ENCODE assay signal across 8 cellular contexts in the genomic region with DNA sequence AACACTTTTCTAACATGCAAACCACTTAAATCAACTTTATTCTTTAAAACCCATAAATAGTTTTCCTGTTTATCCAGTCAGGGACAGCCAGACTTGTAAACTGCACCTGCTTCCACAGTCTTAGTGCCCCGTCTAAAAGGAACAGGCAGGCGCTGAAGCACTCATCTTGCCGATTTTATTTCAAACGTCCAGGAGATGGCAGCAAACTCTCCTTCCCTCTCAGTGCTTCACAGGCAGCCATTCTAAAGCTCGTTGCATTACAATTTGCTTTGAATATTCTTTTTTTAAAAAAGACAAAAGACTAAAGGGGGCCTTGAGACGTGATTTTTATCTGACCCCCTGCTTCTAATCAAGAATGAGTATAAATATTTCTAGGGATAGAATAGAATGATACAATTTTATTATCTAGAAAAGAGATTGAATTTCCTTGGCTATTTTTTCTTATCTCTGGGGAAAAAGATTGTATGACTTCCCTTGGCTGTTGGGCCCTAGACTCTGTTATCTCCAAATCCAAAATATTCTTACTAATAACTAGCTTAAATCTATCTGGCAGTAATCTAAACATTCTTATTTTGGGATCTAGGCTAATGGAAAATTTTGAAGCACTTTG.
DNase-seq lines count a peak whose midpoint lies in the region; ATAC-seq and TF ChIP-seq lines count a peak whose summit lies in the region.

No MANE protein-coding gene starts in this region.

- CTCF ChIA-PET in activated CD4-positive, alpha-beta memory T cell treated with anti-CD3 and anti-CD28 coated beads, Interleukin-2, amount 10 ng/mL, durations not matched to agents 7 days and 5 days (lab: Charles Lee): interaction anchor here (0.6 to 4.1 kb wide), 19 partner anchors 11 to 452 kb away, joined by 3 to 26 read pairs (median 3); partner anchors contain the start of gene USP53

- no peaks in the 10 kb centered on the region for H3K9me3 ChIP-seq in esophagus squamous epithelium
- no peaks in the 10 kb centered on the region for H3K9me3 ChIP-seq in tibial nerve

- no peaks in the 10 kb centered on the region for H3K27me3 ChIP-seq in esophagus squamous epithelium
- H3K27me3 ChIP-seq in tibial nerve: no peaks in the 10 kb centered on the region

- peak; percentile 50 to 78 (median 68) for TF ChIP-seq CTCF in esophagus squamous epithelium (IDR thresholded peaks at IDR 0.05)
- TF ChIP-seq CTCF in nephron (IDR thresholded peaks at IDR 0.05; ENCODE audit: unreplicated experiment in 3 of 3): peak; percentile 55 to 68 (median 60)
- peak; percentile 53 to 77 (median 61) for TF ChIP-seq CTCF in tibial nerve (IDR thresholded peaks at IDR 0.05)

- TF ChIP-seq EP300 in tibial nerve (IDR thresholded peaks at IDR 0.05): peak in 1 of 2 donors; percentile 64

- WGBS in esophagus squamous epithelium, 2 donors: 0 to 3% methylated on average over 6 of the region's 6 CpGs
- WGBS in tibial nerve, 2 donors: 2 to 3% methylated on average over 6 of the region's 6 CpGs

- TF ChIP-seq POLR2A in esophagus squamous epithelium (IDR thresholded peaks at IDR 0.05) (no peak), tibial nerve (IDR thresholded peaks at IDR 0.05) (no peak)

- DNase-seq in DMS 273 (lab: John Stamatoyannopoulos, UW; ENCODE audit: unreplicated experiment): peak; percentile 74
- peak; percentile 30 for DNase-seq in NCI-H748 treated with DMSO at 0.1 percent for 48 hours (lab: John Stamatoyannopoulos, UW)
- DNase-seq in activated CD4-positive, alpha-beta memory T cell treated with anti-CD3 and anti-CD28 coated beads, Interleukin-2, amount 10 ng/mL, durations not matched to agents 7 days and 5 days: peak; percentile 58
- no peak for DNase-seq in esophagus squamous epithelium (lab: John Stamatoyannopoulos, UW)
- peak in 1 of 2 donors; percentile 71 for DNase-seq in tibial nerve (ENCODE audit: low spot score in 2 of 2)

- H3K4me1 ChIP-seq in esophagus squamous epithelium (peaks cover 3 to 72% (median 4%) of the 10 kb centered on the region in 3 donors), tibial nerve (peaks cover 0 to 92% (median 43%) of the 10 kb centered on the region in 4 donors)

- intact Hi-C loops in esophagus squamous epithelium (cut with DNase I): loop anchor here (5.0 to 10.0 kb wide), 2 partner anchors 173 to 240 kb away; partner anchors contain the start of gene USP53

- no peak overlapping the region for H3K4me3 ChIP-seq in esophagus squamous epithelium
- no peak overlapping the region for H3K4me3 ChIP-seq in tibial nerve

- H3K36me3 ChIP-seq in esophagus squamous epithelium (no peaks in the 10 kb centered on the region), tibial nerve (no peaks in the 10 kb centered on the region)

- H3K36me3 Mint-ChIP-seq in activated CD4-positive, alpha-beta memory T cell treated with anti-CD3 and anti-CD28 coated beads, Interleukin-2, amount 10 ng/mL, durations not matched to agents 7 days and 5 days (ENCODE audit: low read depth): no peaks in the 10 kb centered on the region
- H3K36me3 Mint-ChIP-seq in nephron (ENCODE audit: low read depth): no peaks in the 10 kb centered on the region

- peaks cover 7% of the 10 kb centered on the region for H3K4me1 Mint-ChIP-seq in activated CD4-positive, alpha-beta memory T cell treated with anti-CD3 and anti-CD28 coated beads, Interleukin-2, amount 10 ng/mL, durations not matched to agents 7 days and 5 days
- peaks cover 57% of the 10 kb centered on the region for H3K4me1 Mint-ChIP-seq in nephron

- ATAC-seq in GM19463 (IDR thresholded peaks at IDR 0.05; ENCODE audit: unreplicated experiment) (peak; percentile 81), HG03469 (IDR thresholded peaks at IDR 0.05; ENCODE audit: unreplicated experiment) (peak; percentile 75)

- no peak overlapping the region for H3K27ac Mint-ChIP-seq in activated CD4-positive, alpha-beta memory T cell treated with anti-CD3 and anti-CD28 coated beads, Interleukin-2, amount 10 ng/mL, durations not matched to agents 7 days and 5 days
- H3K27ac Mint-ChIP-seq in nephron: peak overlapping the region; percentile 73 to 87 (median 84)

- POLR2A ChIA-PET in activated CD4-positive, alpha-beta memory T cell treated with anti-CD3 and anti-CD28 coated beads, Interleukin-2, amount 10 ng/mL, durations not matched to agents 7 days and 5 days (lab: Charles Lee): interaction anchor here (1.2 kb wide), 1 partner anchor 258 kb away, joined by 3 read pairs; a partner anchor contains a TSS

- no peaks in the 10 kb centered on the region for H3K9me3 Mint-ChIP-seq in activated CD4-positive, alpha-beta memory T cell treated with anti-CD3 and anti-CD28 coated beads, Interleukin-2, amount 10 ng/mL, durations not matched to agents 7 days and 5 days
- H3K9me3 Mint-ChIP-seq in nephron: no peaks in the 10 kb centered on the region

- no peak overlapping the region for H3K4me3 Mint-ChIP-seq in activated CD4-positive, alpha-beta memory T cell treated with anti-CD3 and anti-CD28 coated beads, Interleukin-2, amount 10 ng/mL, durations not matched to agents 7 days and 5 days
- no peak overlapping the region for H3K4me3 Mint-ChIP-seq in nephron

- peak overlapping the region in 3 of 4 donors; percentile 23 to 90 (median 81) for H3K27ac ChIP-seq in esophagus squamous epithelium
- H3K27ac ChIP-seq in tibial nerve: peak overlapping the region; percentile 70 to 89 (median 78)

- H3K27me3 Mint-ChIP-seq in activated CD4-positive, alpha-beta memory T cell treated with anti-CD3 and anti-CD28 coated beads, Interleukin-2, amount 10 ng/mL, durations not matched to agents 7 days and 5 days: peaks cover 3% of the 10 kb centered on the region
- no peaks in the 10 kb centered on the region for H3K27me3 Mint-ChIP-seq in nephron (ENCODE audit: low read depth)
